Comparison of ENCODE assay signal across 30 cellular contexts in the genomic region with DNA sequence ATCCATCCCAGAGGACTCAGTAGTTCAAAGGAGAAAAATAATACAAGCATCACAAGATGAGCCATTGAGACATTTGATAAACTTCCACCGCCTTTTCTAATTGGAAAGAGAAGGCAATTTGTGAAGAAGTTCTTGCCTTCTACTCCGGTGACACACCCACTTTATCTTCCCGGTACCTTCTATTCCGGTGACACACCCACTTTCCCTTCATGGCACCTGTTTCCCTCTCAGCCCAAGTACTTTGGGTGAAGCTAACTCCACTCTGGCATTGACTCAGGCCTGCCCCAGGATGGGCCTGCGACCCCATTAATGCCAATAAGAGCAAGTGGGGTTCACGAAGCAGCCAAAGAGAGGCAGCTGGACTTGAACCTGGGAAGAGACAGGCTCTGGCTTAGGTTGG. TPM values are rescaled to one million over a fixed set of nuclear protein-coding genes. Genes with fewer than 3 reads are reported as not detected.
"Had no signal": no experiment of that assay in that cellular context is flagged by ENCODE, and none has a peak within 500 bp of the region (broad histone marks: within the 10 kb centered on the region; RNA-seq: fewer than 3 reads in every experiment).

No MANE protein-coding gene starts in this region.

- ATAC-seq: naive thymus-derived CD4-positive, alpha-beta T cell; natural killer cell treated with Interleukin-12 subunit alpha and Interleukin-12 subunit beta and Interleukin-15 and Interleukin-18, amount 100 ng/mL, for 72 hours; right lobe of liver; stimulated activated effector memory CD8-positive, alpha-beta T cell treated with anti-CD3 and anti-CD28 coated beads, Interleukin-12 subunit alpha, Interleukin-12 subunit beta, amount 100 ng/mL, for 72 hours had no signal

- H3K4me3 ChIP-seq: left ventricle myocardium inferior, lung, ovary, right atrium auricular region, right lobe of liver, suprapubic skin, thoracic aorta, tibial artery, uterus had no signal

- H3K4me1 ChIP-seq: left ventricle myocardium inferior, right atrium auricular region, right lobe of liver, suprapubic skin, tibial artery, uterus had no signal

- H3K9me3 ChIP-seq: ovary, right atrium auricular region, right lobe of liver, suprapubic skin, thoracic aorta, tibial artery, uterus had no signal

- H3K36me3 Mint-ChIP-seq: mesothelial cell of epicardium; naive thymus-derived CD4-positive, alpha-beta T cell; natural killer cell treated with Interleukin-12 subunit alpha and Interleukin-12 subunit beta and Interleukin-15 and Interleukin-18, amount 100 ng/mL, for 72 hours; stimulated activated effector memory CD8-positive, alpha-beta T cell treated with anti-CD3 and anti-CD28 coated beads, Interleukin-12 subunit alpha, Interleukin-12 subunit beta, amount 100 ng/mL, for 72 hours; type B pancreatic cell had no signal

- FAIRE-seq: islet of Langerhans, kidney had no signal

- H3K9me3 Mint-ChIP-seq: immature natural killer cell; natural killer cell treated with Interleukin-12 subunit alpha and Interleukin-12 subunit beta and Interleukin-15 and Interleukin-18, amount 100 ng/mL, for 72 hours; stimulated activated effector memory CD8-positive, alpha-beta T cell treated with anti-CD3 and anti-CD28 coated beads, Interleukin-12 subunit alpha, Interleukin-12 subunit beta, amount 100 ng/mL, for 72 hours; stimulated activated naive CD8-positive, alpha-beta T cell treated with anti-CD3 and anti-CD28 coated beads, Interleukin-15, Interleukin-2, amounts not matched to agents 100 ng/mL and 50 ng/mL, for 24 hours; type B pancreatic cell had no signal

- H3K4me1 Mint-ChIP-seq: mesothelial cell of epicardium; stimulated activated effector memory CD8-positive, alpha-beta T cell treated with anti-CD3 and anti-CD28 coated beads, Interleukin-12 subunit alpha, Interleukin-12 subunit beta, amount 100 ng/mL, for 72 hours had no signal

- H3K27me3 Mint-ChIP-seq: progenitor cell of endocrine pancreas, type B pancreatic cell had no signal

- H3K36me3 ChIP-seq: left ventricle myocardium inferior, ovary, right atrium auricular region, right lobe of liver, suprapubic skin, thoracic aorta, tibial artery, uterus had no signal

- DNase-seq: hypothalamus; immature natural killer cell; kidney; left ventricle myocardium inferior; mesendoderm; naive thymus-derived CD4-positive, alpha-beta T cell; ovary; right lobe of liver; stimulated activated CD4-positive, alpha-beta T cell treated with anti-CD3 and anti-CD28 coated beads, Interleukin-12 subunit alpha, Interleukin-12 subunit beta, amount 100 ng/mL, for 4 hours; stimulated activated CD4-positive, alpha-beta T cell treated with anti-CD3 and anti-CD28 coated beads, Interleukin-15, amount 100 ng/mL, for 24 hours; stimulated activated CD4-positive, alpha-beta T cell treated with anti-CD3 and anti-CD28 coated beads, Interleukin-2, amount 100 ng/mL, for 24 hours; stimulated activated CD4-positive, alpha-beta T cell treated with anti-CD3 and anti-CD28 coated beads, Interleukin-4, amount 100 ng/mL, for 1 hour; stimulated activated naive CD4-positive, alpha-beta T cell; tibial artery; uterus had no signal

- H3K27me3 ChIP-seq: ovary, right atrium auricular region, right lobe of liver, suprapubic skin, tibial artery, uterus had no signal

- H3K4me3 Mint-ChIP-seq: immature natural killer cell; mesothelial cell of epicardium; naive thymus-derived CD4-positive, alpha-beta T cell; natural killer cell treated with Interleukin-12 subunit alpha and Interleukin-12 subunit beta and Interleukin-15 and Interleukin-18, amount 100 ng/mL, for 72 hours; stimulated activated effector memory CD8-positive, alpha-beta T cell treated with anti-CD3 and anti-CD28 coated beads, Interleukin-12 subunit alpha, Interleukin-12 subunit beta, amount 100 ng/mL, for 72 hours; stimulated activated naive CD8-positive, alpha-beta T cell treated with anti-CD3 and anti-CD28 coated beads, Interleukin-15, Interleukin-2, amounts not matched to agents 100 ng/mL and 50 ng/mL, for 24 hours; type B pancreatic cell had no signal

- H3K27ac Mint-ChIP-seq: immature natural killer cell; mesothelial cell of epicardium; naive thymus-derived CD4-positive, alpha-beta T cell; natural killer cell treated with Interleukin-12 subunit alpha and Interleukin-12 subunit beta and Interleukin-15 and Interleukin-18, amount 100 ng/mL, for 72 hours; progenitor cell of endocrine pancreas; stimulated activated effector memory CD8-positive, alpha-beta T cell treated with anti-CD3 and anti-CD28 coated beads, Interleukin-12 subunit alpha, Interleukin-12 subunit beta, amount 100 ng/mL, for 72 hours; stimulated activated naive CD8-positive, alpha-beta T cell treated with anti-CD3 and anti-CD28 coated beads, Interleukin-15, Interleukin-2, amounts not matched to agents 100 ng/mL and 50 ng/mL, for 24 hours; type B pancreatic cell had no signal

- H3K27ac ChIP-seq: left ventricle myocardium inferior, ovary, right atrium auricular region, right lobe of liver, suprapubic skin, thoracic aorta, tibial artery, uterus had no signal

RNA-seq across cellular contexts. Expression of a gene that starts 38.2 kb away (rescaled TPM):
- total RNA-seq: left ventricle myocardium inferior; mesothelial cell of epicardium; mononuclear cell; naive thymus-derived CD4-positive, alpha-beta T cell; natural killer cell treated with Interleukin-12 subunit alpha and Interleukin-12 subunit beta and Interleukin-15 and Interleukin-18, amount 100 ng/mL, for 72 hours; omental fat pad; ovary; progenitor cell of endocrine pancreas; right atrium auricular region; subcutaneous adipose tissue; thoracic aorta; ureter; uterus had no signal
